6 cellular contexts compared by ENCODE assay signal in genomic region chr3:117102441-117102840, GRCh38.
"Had no signal": no experiment of that assay in that cellular context is flagged by ENCODE, and none has a peak within 500 bp of the region (broad histone marks: within the 10 kb centered on the region; RNA-seq: fewer than 3 reads in every experiment).

No MANE protein-coding gene starts in this region.

- ATAC-seq: GM23338, HepG2, K562 had no signal

- H2AFZ ChIP-seq: GM23338 had no signal

- H3K27ac ChIP-seq: HL-60 had no signal

- H3K4me2 ChIP-seq: GM23338 had no signal

- DNase-seq: H9, HCEC 1CT had no signal

- H3K4me3 ChIP-seq: GM23338, K562 had no signal
